In genomic region chr11:73381589-73381988, GRCh38 we compare ENCODE assay signal across 1 cellular context.
TF ChIP-seq lines count a peak whose summit lies in the region.

No MANE protein-coding gene starts in this region.

TF ChIP-seq in SK-N-SH, 30 proteins besides CTCF, POLR2A, EP300 and RAD21 (continued from another document):
- TF ChIP-seq SIN3A (IDR thresholded peaks at IDR 0.05; ENCODE audit: borderline replicate concordance, low read depth, low read length) (no peak), POLR2AphosphoS5 (IDR thresholded peaks at IDR 0.05; ENCODE audit: low read depth, low read length) (no peak), NRF1 (IDR thresholded peaks at IDR 0.05; ENCODE audit: low read depth, low read length) (no peak), FOXJ3 (CRISPR knock-in tag; IDR thresholded peaks at IDR 0.05) (no peak), FOSL2 (IDR thresholded peaks at IDR 0.05; ENCODE audit: borderline replicate concordance, low read depth) (no peak), GABPA (IDR thresholded peaks at IDR 0.05; ENCODE audit: low read depth) (no peak), RCOR1 (IDR thresholded peaks at IDR 0.05; ENCODE audit: low read length) (no peak), FOXM1 (IDR thresholded peaks at IDR 0.05; ENCODE audit: low read depth) (no peak), PBX3 (IDR thresholded peaks at IDR 0.05) (no peak)
TF ChIP-seq in SK-N-SH: peak in this region for 0.
